In genomic region chr10:63889756-63890155, GRCh38 we compare ENCODE assay signal across 16 cellular contexts.
DNase-seq lines count a peak whose midpoint lies in the region; TF ChIP-seq lines count a peak whose summit lies in the region.
"Had no signal": no experiment of that assay in that cellular context is flagged by ENCODE, and none has a peak within 500 bp of the region (broad histone marks: within the 10 kb centered on the region; RNA-seq: fewer than 3 reads in every experiment).

No MANE protein-coding gene starts in this region.

- H3K27me3 ChIP-seq in SK-N-SH (ENCODE audit: insufficient read depth), result no peaks in the 10 kb centered on the region

- POLR2A ChIA-PET in SK-N-SH (lab: Yijun Ruan, JAX), result no interaction called here

- H4K20me1 ChIP-seq in SK-N-SH (ENCODE audit: insufficient read depth), result no peaks in the 10 kb centered on the region

- no peaks in the 10 kb centered on the region for H3K9me2 ChIP-seq in SK-N-SH

- no peak overlapping the region for H3K4me3 ChIP-seq in SK-N-SH (ENCODE audit: low read depth in 2 of 2, low read length in 1 of 2)

- H3K4me1 Mint-ChIP-seq in endothelial cell (ENCODE audit: unreplicated experiment), result peaks cover 10% of the 10 kb centered on the region

- TF ChIP-seq EP300 in SK-N-SH (IDR thresholded peaks at IDR 0.05; ENCODE audit: borderline replicate concordance in 1 of 2, low read depth in 1 of 2, low read length in 1 of 2), result no peak

- no peaks in the 10 kb centered on the region for H3K27me3 Mint-ChIP-seq in endothelial cell (ENCODE audit: unreplicated experiment)

- WGBS in SK-N-SH (ENCODE audit: low lambda C conversion rate), result 25% methylated on average over 5 of the region's 5 CpGs

- no peak for TF ChIP-seq RAD21 in SK-N-SH (IDR thresholded peaks at IDR 0.05; ENCODE audit: low read length)

- CTCF ChIA-PET in SK-N-SH (lab: Yijun Ruan, JAX), result no interaction called here

- no peaks in the 10 kb centered on the region for H3K4me1 ChIP-seq in SK-N-SH (ENCODE audit: control insufficient read depth in 1 of 2, insufficient read depth in 2 of 2, low read depth in 1 of 2, low read length in 1 of 2)

- no peak overlapping the region for H2AFZ ChIP-seq in SK-N-SH (ENCODE audit: low read depth)

- H3K9ac ChIP-seq in SK-N-SH, result no peak overlapping the region

- no peaks in the 10 kb centered on the region for H3K9me3 Mint-ChIP-seq in endothelial cell (ENCODE audit: unreplicated experiment)
- H3K9me3 Mint-ChIP-seq: CD4-positive, alpha-beta T cell; HFFc6 had no signal

- H3K4me2 ChIP-seq in SK-N-SH, result 0 out of 2 replicates have a peak overlapping the region, but pooled peaks have one; percentile 12

- no peak overlapping the region for H3K27ac Mint-ChIP-seq in endothelial cell (ENCODE audit: unreplicated experiment)
- H3K27ac Mint-ChIP-seq: CD4-positive, alpha-beta T cell; HFFc6 had no signal

- H3K36me3 Mint-ChIP-seq in endothelial cell (ENCODE audit: low read depth, unreplicated experiment), result no peaks in the 10 kb centered on the region

- no peak overlapping the region for H3K27ac ChIP-seq in SK-N-SH (ENCODE audit: low read depth in 2 of 2, low read length in 1 of 2)
- H3K27ac ChIP-seq: 22Rv1 had no signal

- H3K36me3 ChIP-seq in SK-N-SH (replicated peaks in 1 of 2; ENCODE audit: control insufficient read depth in 1 of 2, insufficient read depth in 2 of 2, low read length in 1 of 2), result no peaks in the 10 kb centered on the region

- peak; percentile 41 for DNase-seq in NCI-H2171 treated with DMSO at 0.1 percent for 48 hours (lab: John Stamatoyannopoulos, UW)
- DNase-seq in NCI-H2171 (lab: John Stamatoyannopoulos, UW), result no peak
- no peak for DNase-seq in SK-N-SH
- peak; percentile 24 for DNase-seq in foreskin melanocyte
- DNase-seq in NCI-H1105 (lab: John Stamatoyannopoulos, UW), result no peak
- no peak for DNase-seq in NCI-H2196 treated with DMSO at 0.1 percent for 48 hours (lab: John Stamatoyannopoulos, UW; ENCODE audit: unreplicated experiment)
- DNase-seq in endothelial cell (ENCODE audit: low spot score), result no peak
- DNase-seq in KG1 (lab: John Stamatoyannopoulos, UW), result no peak
- DNase-seq: AML-193; CD4-positive, alpha-beta T cell; DMS79; EL; GDM1; HCEC 1CT; HFFc6 had no signal

- H3K79me2 ChIP-seq in SK-N-SH (ENCODE audit: insufficient read depth), result no peaks in the 10 kb centered on the region

- H3F3A ChIP-seq in SK-N-SH (replicated peaks; ENCODE audit: insufficient read depth), result no peaks in the 10 kb centered on the region

- no peak overlapping the region for H3K4me3 Mint-ChIP-seq in endothelial cell (ENCODE audit: unreplicated experiment)
- H3K4me3 Mint-ChIP-seq: CD4-positive, alpha-beta T cell; HFFc6 had no signal

- no peaks in the 10 kb centered on the region for H3K9me3 ChIP-seq in SK-N-SH

- TF ChIP-seq CTCF in SK-N-SH (IDR thresholded peaks at IDR 0.05) (no peak), endothelial cell (IDR thresholded peaks at IDR 0.05; ENCODE audit: unreplicated experiment) (no peak)

TF ChIP-seq in SK-N-SH, 30 proteins besides CTCF, POLR2A, EP300 and RAD21:
- TF ChIP-seq MEF2A (IDR thresholded peaks at IDR 0.05; ENCODE audit: borderline replicate concordance, low read depth), result no peak
- no peak for TF ChIP-seq ELF1 (IDR thresholded peaks at IDR 0.05)
- TF ChIP-seq MXI1 (IDR thresholded peaks at IDR 0.05; ENCODE audit: low read depth, low read length), result no peak
- TF ChIP-seq PBX3 (IDR thresholded peaks at IDR 0.05), result no peak
- no peak for TF ChIP-seq IRF3 (IDR thresholded peaks at IDR 0.05; ENCODE audit: low read depth, low read length)
- no peak for TF ChIP-seq YY1 (IDR thresholded peaks at IDR 0.05; ENCODE audit: low read depth)
- TF ChIP-seq TAF1 (IDR thresholded peaks at IDR 0.05; ENCODE audit: borderline replicate concordance, low read depth, low read length), result no peak
- TF ChIP-seq NFIC (IDR thresholded peaks at IDR 0.05; ENCODE audit: borderline replicate concordance), result no peak
- TF ChIP-seq TCF12 (IDR thresholded peaks at IDR 0.05), result no peak
- no peak for TF ChIP-seq USF2 (IDR thresholded peaks at IDR 0.05; ENCODE audit: borderline replicate concordance, low read depth, low read length)
- TF ChIP-seq USF1 (IDR thresholded peaks at IDR 0.05; ENCODE audit: borderline replicate concordance, low read depth), result no peak
- no peak for TF ChIP-seq NRF1 (IDR thresholded peaks at IDR 0.05; ENCODE audit: low read depth, low read length)
- no peak for TF ChIP-seq ZBTB33 (IDR thresholded peaks at IDR 0.05; ENCODE audit: borderline replicate concordance, low read depth)
- TF ChIP-seq RCOR1 (IDR thresholded peaks at IDR 0.05; ENCODE audit: low read length), result no peak
- TF ChIP-seq SMC3 (IDR thresholded peaks at IDR 0.05; ENCODE audit: low read depth, low read length), result no peak
- TF ChIP-seq SIN3A (IDR thresholded peaks at IDR 0.05; ENCODE audit: borderline replicate concordance, low read depth, low read length), result no peak
- no peak for TF ChIP-seq RXRA (IDR thresholded peaks at IDR 0.05; ENCODE audit: borderline replicate concordance, low read depth)
TF ChIP-seq in SK-N-SH: peak in this region for 0.

Comparison
In these comparisons a context has a peak if more than half of its experiments do, and no peak if none do; other contexts are left out.
1. DNase-seq: peak in NCI-H2171 treated with DMSO at 0.1 percent for 48 hours (single experiment) and foreskin melanocyte (single experiment); none in NCI-H2171 (single experiment), SK-N-SH (single experiment), NCI-H1105 (single experiment), NCI-H2196 treated with DMSO at 0.1 percent for 48 hours (single experiment), endothelial cell (single experiment) and KG1 (single experiment).